In genomic region chr6:13242178-13242577, GRCh38 we compare ENCODE assay signal across 1 cellular context.
TF ChIP-seq lines count a peak whose summit lies in the region.

No MANE protein-coding gene starts in this region.

TF ChIP-seq in H1, 55 proteins besides CTCF, POLR2A, EP300 and RAD21:
- no peak for TF ChIP-seq CHD7 (IDR thresholded peaks at IDR 0.05; ENCODE audit: insufficient replicate concordance, low read length)
- no peak for TF ChIP-seq EGR1 (IDR thresholded peaks at IDR 0.05; ENCODE audit: borderline replicate concordance, low read depth, low read length)
- no peak for TF ChIP-seq SIX5 (IDR thresholded peaks at IDR 0.05; ENCODE audit: low read depth, low read length)
- no peak for TF ChIP-seq MAX (IDR thresholded peaks at IDR 0.05)
- TF ChIP-seq POU5F1 (IDR thresholded peaks at IDR 0.05; ENCODE audit: low read depth, low read length): no peak
- no peak for TF ChIP-seq FOSL1 (IDR thresholded peaks at IDR 0.05; ENCODE audit: insufficient read depth, low read depth, low read length)
- TF ChIP-seq ATF2 (IDR thresholded peaks at IDR 0.05; ENCODE audit: low read length): no peak
